ENCODE assay signal across 10 cellular contexts in genomic region chr20:31489152-31489551, GRCh38. TPM values are rescaled to one million over a fixed set of nuclear protein-coding genes. Genes with fewer than 3 reads are reported as not detected.
"Had no signal": no experiment of that assay in that cellular context is flagged by ENCODE, and none has a peak within 500 bp of the region (broad histone marks: within the 10 kb centered on the region; RNA-seq: fewer than 3 reads in every experiment).

No MANE protein-coding gene starts in this region.

- DNase-seq: GM23248, GOT3, H7, KG1 had no signal

- H3K9me3 ChIP-seq: HAP-1 had no signal

- H2AFZ ChIP-seq: GM23248 had no signal

- ATAC-seq: HCT116 had no signal

- H3K36me3 ChIP-seq: HAP-1 had no signal

- H3K4me3 ChIP-seq: GM23248, HAP-1 had no signal

- H3K27ac ChIP-seq: GM23248 had no signal

- H3K4me1 ChIP-seq: HAP-1 had no signal

- H3K9me3 Mint-ChIP-seq: IgD-negative memory B cell had no signal

- H3K9ac ChIP-seq: GM23248 had no signal

- FAIRE-seq: HTR-8/SVneo had no signal

RNA-seq across cellular contexts. Expression of gene REM1, which starts 14.1 kb away (rescaled TPM):
- total RNA-seq: GM23248, H4, H7, HT-29 had no signal
- polyA plus RNA-seq: GM23248, IgD-negative memory B cell had no signal

RNA-seq across cellular contexts. Expression of gene DEFB124, which starts 14.2 kb away (rescaled TPM):
- total RNA-seq: GM23248, H4, H7, HT-29 had no signal
- polyA plus RNA-seq: GM23248, IgD-negative memory B cell had no signal

RNA-seq across cellular contexts. Expression of gene DEFB123, which starts 48.7 kb away (rescaled TPM):
- total RNA-seq: GM23248, H4, H7, HT-29 had no signal
- polyA plus RNA-seq: GM23248, IgD-negative memory B cell had no signal
